18 cellular contexts compared by ENCODE assay signal in the genomic region with DNA sequence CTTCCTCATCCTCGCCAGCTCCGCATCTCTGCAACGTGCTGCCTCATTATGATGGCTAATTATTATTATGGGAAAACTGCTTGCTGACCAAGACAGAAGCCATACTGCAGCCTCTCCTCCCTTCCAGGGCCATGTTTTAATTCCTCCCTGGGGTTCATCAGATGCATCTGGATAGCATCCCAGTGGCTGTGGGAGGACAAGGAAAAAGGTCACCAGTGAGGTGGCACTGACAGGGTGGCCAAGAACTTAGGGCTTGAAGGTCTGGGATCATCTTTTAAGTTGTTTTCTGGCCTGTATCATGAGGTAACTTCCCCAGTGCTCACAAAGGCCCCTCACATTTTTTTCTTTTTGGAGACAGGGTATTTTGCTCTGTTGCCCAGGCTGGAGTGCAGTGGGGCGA. TPM values are rescaled to one million over a fixed set of nuclear protein-coding genes. Genes with fewer than 3 reads are reported as not detected.
DNase-seq lines count a peak whose midpoint lies in the region; ATAC-seq, FAIRE-seq and TF ChIP-seq lines count a peak whose summit lies in the region.
"Had no signal": no experiment of that assay in that cellular context is flagged by ENCODE, and none has a peak within 500 bp of the region (broad histone marks: within the 10 kb centered on the region; RNA-seq: fewer than 3 reads in every experiment).

No MANE protein-coding gene starts in this region.

- peak overlapping the region; percentile 70 for H3K4me3 Mint-ChIP-seq in activated naive CD4-positive, alpha-beta T cell treated with anti-CD3 and anti-CD28 coated beads, Interleukin-2, amount 50 U/mL, for 24 hours
- H3K4me3 Mint-ChIP-seq in effector memory CD8-positive, alpha-beta T cell: peak overlapping the region; percentile 54 to 61
- H3K4me3 Mint-ChIP-seq in type B pancreatic cell (no peak overlapping the region), CD14-positive monocyte (no peak overlapping the region)
- H3K4me3 Mint-ChIP-seq: activated CD8-positive, alpha-beta memory T cell treated with anti-CD3 and anti-CD28 coated beads, Interleukin-2, amount 10 ng/mL, durations not matched to agents 7 days and 5 days had no signal

- no peak for TF ChIP-seq POLR2A in GM12891 (IDR thresholded peaks at IDR 0.05; ENCODE audit: low read depth, low read length)

- no peaks in the 10 kb centered on the region for H3K9me3 Mint-ChIP-seq in activated naive CD4-positive, alpha-beta T cell treated with anti-CD3 and anti-CD28 coated beads, Interleukin-2, amount 50 U/mL, for 24 hours
- no peaks in the 10 kb centered on the region for H3K9me3 Mint-ChIP-seq in activated naive CD4-positive, alpha-beta T cell treated with anti-CD3 and anti-CD28 coated beads, Interleukin-2, amount 50 U/mL, for 72 hours
- no peaks in the 10 kb centered on the region for H3K9me3 Mint-ChIP-seq in effector memory CD8-positive, alpha-beta T cell
- H3K9me3 Mint-ChIP-seq in type B pancreatic cell: no peaks in the 10 kb centered on the region
- H3K9me3 Mint-ChIP-seq in CD14-positive monocyte: no peaks in the 10 kb centered on the region
- H3K9me3 Mint-ChIP-seq: CD4-positive, CD25-positive, alpha-beta regulatory T cell had no signal

- ATAC-seq in activated naive CD4-positive, alpha-beta T cell treated with anti-CD3 and anti-CD28 coated beads, Interleukin-2, amount 50 U/mL, for 72 hours: no peak
- ATAC-seq in effector memory CD8-positive, alpha-beta T cell (replicated peaks): no peak

- H3K27ac ChIP-seq in SK-N-MC: no peak overlapping the region
- H3K27ac ChIP-seq: pancreas, sigmoid colon, thoracic aorta had no signal

- peaks cover 45% of the 10 kb centered on the region for H3K4me1 Mint-ChIP-seq in activated naive CD4-positive, alpha-beta T cell treated with anti-CD3 and anti-CD28 coated beads, Interleukin-2, amount 50 U/mL, for 24 hours
- peaks cover 31 to 40% of the 10 kb centered on the region in 2 donors for H3K4me1 Mint-ChIP-seq in effector memory CD8-positive, alpha-beta T cell (ENCODE audit: low read depth in 2 of 2)
- peaks cover 5% of the 10 kb centered on the region for H3K4me1 Mint-ChIP-seq in type B pancreatic cell (ENCODE audit: unreplicated experiment)
- H3K4me1 Mint-ChIP-seq in CD14-positive monocyte: peaks cover 12% of the 10 kb centered on the region

- FAIRE-seq in GM12891 (lab: Jason Lieb, UNC): no peak
- FAIRE-seq: frontal cortex, pancreas had no signal

- H3K27me3 Mint-ChIP-seq in activated naive CD4-positive, alpha-beta T cell treated with anti-CD3 and anti-CD28 coated beads, Interleukin-2, amount 50 U/mL, for 24 hours: no peaks in the 10 kb centered on the region
- H3K27me3 Mint-ChIP-seq in effector memory CD8-positive, alpha-beta T cell: peaks cover 5 to 14% of the 10 kb centered on the region in 2 donors
- H3K27me3 Mint-ChIP-seq in type B pancreatic cell (peaks cover 11% of the 10 kb centered on the region), CD14-positive monocyte (ENCODE audit: low read depth in 3 of 3) (peaks cover 20 to 35% (median 24%) of the 10 kb centered on the region in 3 donors)

- H3K9me3 ChIP-seq in SK-N-MC (ENCODE audit: low read depth, low read length): no peaks in the 10 kb centered on the region
- H3K9me3 ChIP-seq: pancreas, sigmoid colon, thoracic aorta had no signal

- H3K27ac Mint-ChIP-seq in activated naive CD4-positive, alpha-beta T cell treated with anti-CD3 and anti-CD28 coated beads, Interleukin-2, amount 50 U/mL, for 24 hours: peak overlapping the region; percentile 12
- H3K27ac Mint-ChIP-seq in activated naive CD4-positive, alpha-beta T cell treated with anti-CD3 and anti-CD28 coated beads, Interleukin-2, amount 50 U/mL, for 72 hours: no peak overlapping the region
- no peak overlapping the region for H3K27ac Mint-ChIP-seq in effector memory CD8-positive, alpha-beta T cell
- no peak overlapping the region for H3K27ac Mint-ChIP-seq in type B pancreatic cell
- H3K27ac Mint-ChIP-seq in CD14-positive monocyte: peak overlapping the region in 1 of 7 donors; percentile 32
- H3K27ac Mint-ChIP-seq: activated CD8-positive, alpha-beta memory T cell treated with anti-CD3 and anti-CD28 coated beads, Interleukin-2, amount 10 ng/mL, durations not matched to agents 7 days and 5 days had no signal

- H3K36me3 ChIP-seq in SK-N-MC (ENCODE audit: insufficient read depth, low read length): no peaks in the 10 kb centered on the region
- H3K36me3 ChIP-seq: pancreas, sigmoid colon, thoracic aorta had no signal

- no peaks in the 10 kb centered on the region for H3K36me3 Mint-ChIP-seq in activated naive CD4-positive, alpha-beta T cell treated with anti-CD3 and anti-CD28 coated beads, Interleukin-2, amount 50 U/mL, for 24 hours
- no peaks in the 10 kb centered on the region for H3K36me3 Mint-ChIP-seq in activated naive CD4-positive, alpha-beta T cell treated with anti-CD3 and anti-CD28 coated beads, Interleukin-2, amount 50 U/mL, for 72 hours
- H3K36me3 Mint-ChIP-seq in effector memory CD8-positive, alpha-beta T cell (ENCODE audit: insufficient read depth): no peaks in the 10 kb centered on the region
- H3K36me3 Mint-ChIP-seq in type B pancreatic cell (no peaks in the 10 kb centered on the region), CD14-positive monocyte (no peaks in the 10 kb centered on the region)
- H3K36me3 Mint-ChIP-seq: activated CD8-positive, alpha-beta memory T cell treated with anti-CD3 and anti-CD28 coated beads, Interleukin-2, amount 10 ng/mL, durations not matched to agents 7 days and 5 days; CD4-positive, CD25-positive, alpha-beta regulatory T cell had no signal

- no peak overlapping the region for H3K9ac ChIP-seq in SK-N-MC (ENCODE audit: insufficient read length)

- intact Hi-C loops in CD14-positive monocyte (cut with micrococcal nuclease): no loop called here

- H3K4me3 ChIP-seq in SK-N-MC: peak overlapping the region; percentile 47
- H3K4me3 ChIP-seq: pancreas, sigmoid colon, thoracic aorta had no signal

- TF ChIP-seq CTCF in type B pancreatic cell (conservative IDR thresholded peaks at IDR 0.05): no peak
- TF ChIP-seq CTCF in CD14-positive monocyte (IDR thresholded peaks at IDR 0.05): no peak

- DNase-seq in activated naive CD4-positive, alpha-beta T cell treated with anti-CD3 and anti-CD28 coated beads, Interleukin-2, amount 50 U/mL, for 72 hours (ENCODE audit: low spot score in 2 of 2): no peak
- no peak for DNase-seq in SK-N-MC (ENCODE audit: low read depth, low spot score)
- DNase-seq in effector memory CD8-positive, alpha-beta T cell: no peak
- peak; percentile 31 for DNase-seq in type B pancreatic cell (ENCODE audit: extremely low spot score, unreplicated experiment)
- no peak for DNase-seq in GM12891 (ENCODE audit: insufficient read length, low spot score)
- DNase-seq in dedifferentiated amniotic fluid mesenchymal stem cell (ENCODE audit: extremely low spot score): no peak
- no peak for DNase-seq in CD14-positive monocyte (ENCODE audit: low spot score)
- DNase-seq: activated CD8-positive, alpha-beta memory T cell treated with anti-CD3 and anti-CD28 coated beads, Interleukin-2, amount 10 ng/mL, durations not matched to agents 7 days and 5 days; anterior cingulate cortex; NCI-H1930; NK-92 treated with Interleukin-12 subunit alpha and Interleukin-12 subunit beta, amount 100 ng/mL, for 24 hours had no signal

TF ChIP-seq in GM12891, 5 proteins besides CTCF, POLR2A, EP300 and RAD21:
- TF ChIP-seq TAF1 (IDR thresholded peaks at IDR 0.05; ENCODE audit: low read depth, low read length): no peak
- no peak for TF ChIP-seq POU2F2 (IDR thresholded peaks at IDR 0.05; ENCODE audit: low read depth, low read length)
- no peak for TF ChIP-seq SPI1 (IDR thresholded peaks at IDR 0.05; ENCODE audit: low read depth, low read length)

RNA-seq across cellular contexts. Expression of gene KCNH2, which starts 39.6 kb away (rescaled TPM):
- total RNA-seq in activated naive CD4-positive, alpha-beta T cell treated with anti-CD3 and anti-CD28 coated beads, Interleukin-2, amount 50 U/mL, for 72 hours: under 1 TPM; 0.41 to 0.72 TPM
- total RNA-seq in type B pancreatic cell (ENCODE audit: low replicate concordance): 8.0 and 10.0 TPM in 2 replicates
- polyA plus RNA-seq in GM12891 (2012; ENCODE audit: low read depth, missing spikeins): 0.09 TPM
- not detected for polyA plus RNA-seq in CD14-positive monocyte

RNA-seq across cellular contexts. Expression of gene NOS3, which starts 52.3 kb away (rescaled TPM):
- 10 to 100 TPM in 1 of 2 donors, 1 to 10 TPM in 1; 1.8 to 12.7 TPM for total RNA-seq in activated naive CD4-positive, alpha-beta T cell treated with anti-CD3 and anti-CD28 coated beads, Interleukin-2, amount 50 U/mL, for 72 hours
- total RNA-seq in type B pancreatic cell (ENCODE audit: low replicate concordance): 0.21 and 1.7 TPM in 2 replicates
- polyA plus RNA-seq in GM12891 (2012; ENCODE audit: low read depth, missing spikeins): 0.04 TPM
- polyA plus RNA-seq in CD14-positive monocyte: under 1 TPM; 0.26 to 0.72 TPM
- total RNA-seq: myocyte had no signal

Comparison
In these comparisons a context has a peak if more than half of its experiments do, and no peak if none do; other contexts are left out.
1. H3K4me3 Mint-ChIP-seq: peak in activated naive CD4-positive, alpha-beta T cell treated with anti-CD3 and anti-CD28 coated beads, Interleukin-2, amount 50 U/mL, for 24 hours (single experiment) and effector memory CD8-positive, alpha-beta T cell (2 of 2); none in type B pancreatic cell (single experiment) and CD14-positive monocyte (0 of 2).